ENCODE assay signal across 21 cellular contexts in genomic region chr13:50012396-50013169, GRCh38. TPM values are rescaled to one million over a fixed set of nuclear protein-coding genes. Genes with fewer than 3 reads are reported as not detected.
DNase-seq lines count a peak whose midpoint lies in the region; ATAC-seq and TF ChIP-seq lines count a peak whose summit lies in the region.
"Had no signal": no experiment of that assay in that cellular context is flagged by ENCODE, and none has a peak within 500 bp of the region (broad histone marks: within the 10 kb centered on the region; RNA-seq: fewer than 3 reads in every experiment).

No MANE protein-coding gene starts in this region.

- intact Hi-C loops in cardiac septum (cut with DNase I): no loop called here

- TF ChIP-seq CTCF in cardiac muscle cell (IDR thresholded peaks at IDR 0.05; ENCODE audit: low read depth, low read length): no peak

- peaks cover 13% of the 10 kb centered on the region for H3K36me3 ChIP-seq in cardiac muscle cell

- H3K27ac ChIP-seq in cardiac muscle cell (peak overlapping the region; percentile 4), angular gyrus (ENCODE audit: low read depth, low read length) (peak overlapping the region; percentile 62), temporal lobe (ENCODE audit: low read depth, low read length) (peak overlapping the region; percentile 93)

- H3K9me3 ChIP-seq in cardiac muscle cell (ENCODE audit: low read depth): no peaks in the 10 kb centered on the region
- H3K9me3 ChIP-seq: SK-N-SH had no signal

- H3K4me1 ChIP-seq in cardiac muscle cell (ENCODE audit: low read depth): peaks cover 17% of the 10 kb centered on the region

- DNase-seq in cardiac muscle cell (ENCODE audit: low read depth in 1 of 2, low spot score in 1 of 2): peak in 1 of 2 donors; percentile 48
- no peak for DNase-seq in cardiac septum (ENCODE audit: low spot score)
- DNase-seq in iris pigment epithelial cell (ENCODE audit: low read depth): peak; percentile 78
- DNase-seq in germinal center (ENCODE audit: low spot score): no peak
- DNase-seq in NCI-H446 (lab: John Stamatoyannopoulos, UW): no peak
- DNase-seq: activated CD8-positive, alpha-beta memory T cell treated with anti-CD3 and anti-CD28 coated beads for 24 hours; activated naive CD8-positive, alpha-beta T cell treated with anti-CD3 and anti-CD28 coated beads, Interleukin-2, amount 10 ng/mL, durations not matched to agents 7 days and 5 days; CD4-positive, CD25-positive, alpha-beta regulatory T cell; DMS79 treated with DMSO at 0.1 percent for 48 hours; HCEC 1CT; NCI-H187; NCI-H345; SK-N-SH; stimulated activated CD4-positive, alpha-beta T cell treated with anti-CD3 and anti-CD28 coated beads, Interleukin-4, amount 100 ng/mL, for 1 hour had no signal

- no peak for ATAC-seq in HG02885 (IDR thresholded peaks at IDR 0.05; ENCODE audit: poor library complexity, unreplicated experiment)
- ATAC-seq: activated CD4-positive, CD25-positive, alpha-beta regulatory T cell treated with anti-CD3 and anti-CD28 coated beads, Interleukin-2, amount 50 U/mL, for 24 hours; esophagus mucosa; Panc1 had no signal

- no peaks in the 10 kb centered on the region for H3K27me3 ChIP-seq in cardiac muscle cell

- H3K4me3 ChIP-seq in cardiac muscle cell: no peak overlapping the region
- H3K4me3 ChIP-seq: smooth muscle cell had no signal

RNA-seq across cellular contexts. Expression of gene KCNRG, which starts 2.7 kb away (rescaled TPM):
- total RNA-seq in cardiac muscle cell: 0.69 and 1.9 TPM in 2 replicates
- polyA plus RNA-seq in cardiac muscle cell: 0.31 TPM in 1 of 2 replicates, not detected in the other
- total RNA-seq in cardiac septum: not detected
- 11.8 TPM for total RNA-seq in temporal lobe

RNA-seq across cellular contexts. Expression of gene TRIM13, which starts 15.7 kb away (rescaled TPM):
- 13.7 and 18.4 TPM in 2 replicates for total RNA-seq in cardiac muscle cell
- polyA plus RNA-seq in cardiac muscle cell: 19.1 and 27.6 TPM in 2 replicates
- 19.2 TPM for total RNA-seq in cardiac septum
- 84.1 TPM for total RNA-seq in temporal lobe

Comparison
In these comparisons a context has a peak if more than half of its experiments do, and no peak if none do; other contexts are left out.
1. H3K27ac ChIP-seq: peak in every context shown above with its lines; median percentile 93 in temporal lobe; 62 in angular gyrus; 4 in cardiac muscle cell.